Comparison of ENCODE assay signal across 2 cellular contexts in the genomic region with DNA sequence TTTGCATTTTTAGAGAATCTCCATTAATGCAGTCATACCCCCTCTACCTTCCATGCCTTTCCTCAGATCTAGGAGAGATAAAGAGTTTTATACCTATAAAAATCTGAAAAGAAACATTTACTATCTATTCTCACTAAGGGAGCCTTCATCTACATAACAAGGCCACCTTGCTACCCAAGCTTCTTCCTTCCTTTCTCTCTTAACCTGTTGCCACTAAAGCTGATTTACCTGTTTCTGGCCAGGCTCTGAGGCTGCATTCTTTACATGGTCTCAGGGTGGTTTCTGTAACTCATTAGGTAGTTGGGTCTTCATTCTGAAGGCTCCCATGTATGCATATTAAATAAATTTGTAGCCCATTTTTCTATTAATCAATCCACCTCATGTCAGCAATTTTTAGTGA.
TF ChIP-seq lines count a peak whose summit lies in the region.

No MANE protein-coding gene starts in this region.

TF ChIP-seq in HepG2, 621 proteins besides CTCF, POLR2A, EP300 and RAD21:
- TF ChIP-seq, protein P1, sequence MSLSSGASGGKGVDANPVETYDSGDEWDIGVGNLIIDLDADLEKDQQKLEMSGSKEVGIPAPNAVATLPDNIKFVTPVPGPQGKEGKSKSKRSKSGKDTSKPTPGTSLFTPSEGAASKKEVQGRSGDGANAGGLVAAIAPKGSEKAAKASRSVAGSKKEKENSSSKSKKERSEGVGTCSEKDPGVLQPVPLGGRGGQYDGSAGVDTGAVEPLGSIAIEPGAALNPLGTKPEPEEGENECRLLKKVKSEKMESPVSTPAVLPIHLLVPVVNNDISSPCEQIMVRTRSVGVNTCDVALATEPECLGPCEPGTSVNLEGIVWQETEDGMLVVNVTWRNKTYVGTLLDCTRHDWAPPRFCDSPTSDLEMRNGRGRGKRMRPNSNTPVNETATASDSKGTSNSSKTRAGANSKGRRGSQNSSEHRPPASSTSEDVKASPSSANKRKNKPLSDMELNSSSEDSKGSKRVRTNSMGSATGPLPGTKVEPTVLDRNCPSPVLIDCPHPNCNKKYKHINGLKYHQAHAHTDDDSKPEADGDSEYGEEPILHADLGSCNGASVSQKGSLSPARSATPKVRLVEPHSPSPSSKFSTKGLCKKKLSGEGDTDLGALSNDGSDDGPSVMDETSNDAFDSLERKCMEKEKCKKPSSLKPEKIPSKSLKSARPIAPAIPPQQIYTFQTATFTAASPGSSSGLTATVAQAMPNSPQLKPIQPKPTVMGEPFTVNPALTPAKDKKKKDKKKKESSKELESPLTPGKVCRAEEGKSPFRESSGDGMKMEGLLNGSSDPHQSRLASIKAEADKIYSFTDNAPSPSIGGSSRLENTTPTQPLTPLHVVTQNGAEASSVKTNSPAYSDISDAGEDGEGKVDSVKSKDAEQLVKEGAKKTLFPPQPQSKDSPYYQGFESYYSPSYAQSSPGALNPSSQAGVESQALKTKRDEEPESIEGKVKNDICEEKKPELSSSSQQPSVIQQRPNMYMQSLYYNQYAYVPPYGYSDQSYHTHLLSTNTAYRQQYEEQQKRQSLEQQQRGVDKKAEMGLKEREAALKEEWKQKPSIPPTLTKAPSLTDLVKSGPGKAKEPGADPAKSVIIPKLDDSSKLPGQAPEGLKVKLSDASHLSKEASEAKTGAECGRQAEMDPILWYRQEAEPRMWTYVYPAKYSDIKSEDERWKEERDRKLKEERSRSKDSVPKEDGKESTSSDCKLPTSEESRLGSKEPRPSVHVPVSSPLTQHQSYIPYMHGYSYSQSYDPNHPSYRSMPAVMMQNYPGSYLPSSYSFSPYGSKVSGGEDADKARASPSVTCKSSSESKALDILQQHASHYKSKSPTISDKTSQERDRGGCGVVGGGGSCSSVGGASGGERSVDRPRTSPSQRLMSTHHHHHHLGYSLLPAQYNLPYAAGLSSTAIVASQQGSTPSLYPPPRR (CRISPR knock-in tag; IDR thresholded peaks at IDR 0.05; ENCODE audit: borderline replicate concordance) = no peak
- TF ChIP-seq MAFK (conservative IDR thresholded peaks at IDR 0.05 in 1 of 2, IDR thresholded peaks at IDR 0.05 in 1 of 2; ENCODE audit: low read length in 2 of 2) = peak; percentile 40 to 50; a peak in 2 of 4 replicates
- no peak for TF ChIP-seq ZNF33A (CRISPR knock-in tag; IDR thresholded peaks at IDR 0.05; ENCODE audit: borderline replicate concordance)
- TF ChIP-seq, protein P2, sequence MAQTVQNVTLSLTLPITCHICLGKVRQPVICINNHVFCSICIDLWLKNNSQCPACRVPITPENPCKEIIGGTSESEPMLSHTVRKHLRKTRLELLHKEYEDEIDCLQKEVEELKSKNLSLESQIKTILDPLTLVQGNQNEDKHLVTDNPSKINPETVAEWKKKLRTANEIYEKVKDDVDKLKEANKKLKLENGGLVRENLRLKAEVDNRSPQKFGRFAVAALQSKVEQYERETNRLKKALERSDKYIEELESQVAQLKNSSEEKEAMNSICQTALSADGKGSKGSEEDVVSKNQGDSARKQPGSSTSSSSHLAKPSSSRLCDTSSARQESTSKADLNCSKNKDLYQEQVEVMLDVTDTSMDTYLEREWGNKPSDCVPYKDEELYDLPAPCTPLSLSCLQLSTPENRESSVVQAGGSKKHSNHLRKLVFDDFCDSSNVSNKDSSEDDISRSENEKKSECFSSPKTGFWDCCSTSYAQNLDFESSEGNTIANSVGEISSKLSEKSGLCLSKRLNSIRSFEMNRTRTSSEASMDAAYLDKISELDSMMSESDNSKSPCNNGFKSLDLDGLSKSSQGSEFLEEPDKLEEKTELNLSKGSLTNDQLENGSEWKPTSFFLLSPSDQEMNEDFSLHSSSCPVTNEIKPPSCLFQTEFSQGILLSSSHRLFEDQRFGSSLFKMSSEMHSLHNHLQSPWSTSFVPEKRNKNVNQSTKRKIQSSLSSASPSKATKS (CRISPR knock-in tag; IDR thresholded peaks at IDR 0.05) = no peak
- no peak for TF ChIP-seq REPIN1 (CRISPR knock-in tag; IDR thresholded peaks at IDR 0.05; ENCODE audit: borderline replicate concordance, low read depth)
- TF ChIP-seq, protein P3, sequence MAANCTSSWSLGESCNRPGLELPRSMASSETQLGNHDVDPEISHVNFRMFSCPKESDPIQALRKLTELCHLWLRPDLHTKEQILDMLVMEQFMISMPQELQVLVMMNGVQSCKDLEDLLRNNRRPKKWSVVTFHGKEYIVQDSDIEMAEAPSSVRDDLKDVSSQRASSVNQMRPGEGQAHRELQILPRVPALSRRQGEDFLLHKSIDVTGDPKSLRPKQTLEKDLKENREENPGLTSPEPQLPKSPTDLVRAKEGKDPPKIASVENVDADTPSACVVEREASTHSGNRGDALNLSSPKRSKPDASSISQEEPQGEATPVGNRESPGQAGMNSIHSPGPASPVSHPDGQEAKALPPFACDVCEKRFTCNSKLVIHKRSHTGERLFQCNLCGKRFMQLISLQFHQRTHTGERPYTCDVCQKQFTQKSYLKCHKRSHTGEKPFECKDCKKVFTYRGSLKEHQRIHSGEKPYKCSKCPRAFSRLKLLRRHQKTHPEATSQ (CRISPR knock-in tag; IDR thresholded peaks at IDR 0.05; ENCODE audit: borderline replicate concordance) = no peak

TF ChIP-seq in WTC11, 78 proteins besides CTCF, POLR2A, EP300 and RAD21 (continued from another document):
- TF ChIP-seq, protein P4, sequence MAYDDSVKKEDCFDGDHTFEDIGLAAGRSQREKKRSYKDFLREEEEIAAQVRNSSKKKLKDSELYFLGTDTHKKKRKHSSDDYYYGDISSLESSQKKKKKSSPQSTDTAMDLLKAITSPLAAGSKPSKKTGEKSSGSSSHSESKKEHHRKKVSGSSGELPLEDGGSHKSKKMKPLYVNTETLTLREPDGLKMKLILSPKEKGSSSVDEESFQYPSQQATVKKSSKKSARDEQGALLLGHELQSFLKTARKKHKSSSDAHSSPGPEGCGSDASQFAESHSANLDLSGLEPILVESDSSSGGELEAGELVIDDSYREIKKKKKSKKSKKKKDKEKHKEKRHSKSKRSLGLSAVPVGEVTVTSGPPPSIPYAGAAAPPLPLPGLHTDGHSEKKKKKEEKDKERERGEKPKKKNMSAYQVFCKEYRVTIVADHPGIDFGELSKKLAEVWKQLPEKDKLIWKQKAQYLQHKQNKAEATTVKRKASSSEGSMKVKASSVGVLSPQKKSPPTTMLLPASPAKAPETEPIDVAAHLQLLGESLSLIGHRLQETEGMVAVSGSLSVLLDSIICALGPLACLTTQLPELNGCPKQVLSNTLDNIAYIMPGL (CRISPR knock-in tag; IDR thresholded peaks at IDR 0.05) = no peak
